In the genomic region with DNA sequence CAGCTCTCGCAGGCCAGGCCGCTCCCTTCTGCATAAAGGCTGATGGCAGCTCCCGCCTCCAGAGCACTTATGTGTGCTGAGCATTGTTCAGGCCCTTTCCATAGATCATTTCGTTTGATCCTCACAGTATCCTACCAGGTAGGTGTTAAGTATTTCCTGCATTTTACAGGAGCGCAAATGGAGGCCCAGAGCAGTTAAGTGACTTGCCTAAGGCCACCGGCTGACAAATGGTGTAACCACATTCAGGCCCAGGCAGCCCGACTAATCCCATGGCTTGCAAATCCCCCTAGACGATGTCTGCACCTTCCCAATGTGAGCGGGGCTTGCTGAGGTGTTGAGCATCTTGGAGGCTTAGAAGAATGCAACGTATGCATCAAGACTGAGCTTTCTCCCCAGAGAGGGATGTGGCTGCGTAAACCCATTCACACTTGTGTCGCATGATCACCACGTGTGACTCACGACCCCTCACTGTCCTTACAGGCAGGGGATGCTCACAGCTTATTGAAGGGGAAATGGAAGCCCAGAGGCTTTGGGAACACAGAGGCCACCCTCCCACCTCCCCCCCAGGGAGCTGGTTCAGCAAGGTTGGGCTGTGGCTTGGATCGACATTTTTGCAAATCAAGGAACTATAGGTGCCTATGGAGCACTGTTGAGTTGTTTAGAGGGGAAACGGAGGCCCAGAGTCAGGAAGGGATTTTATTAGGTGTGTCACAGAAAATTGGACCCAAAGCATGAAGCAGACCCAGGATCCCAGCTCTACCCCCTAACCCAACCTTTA, we compare ENCODE assay signal across 26 cellular contexts. TPM values are rescaled to one million over a fixed set of nuclear protein-coding genes. Genes with fewer than 3 reads are reported as not detected.
"Had no signal": no experiment of that assay in that cellular context is flagged by ENCODE, and none has a peak within 500 bp of the region (broad histone marks: within the 10 kb centered on the region; RNA-seq: fewer than 3 reads in every experiment).

No MANE protein-coding gene starts in this region.

- ATAC-seq: activated CD8-positive, alpha-beta T cell treated with anti-CD3 and anti-CD28 coated beads for 36 hours; activated naive CD8-positive, alpha-beta T cell treated with anti-CD3 and anti-CD28 coated beads, Interleukin-2, amount 50 U/mL, for 24 hours; activated T-helper 17 cell treated with anti-CD3 and anti-CD28 coated beads, Interleukin-2, amount 50 U/mL, for 72 hours; esophagus mucosa; gastrocnemius medialis; heart left ventricle; naive thymus-derived CD4-positive, alpha-beta T cell; T-cell had no signal

- DNase-seq: activated CD4-positive, alpha-beta T cell treated with anti-CD3 and anti-CD28 coated beads for 48 hours; activated CD4-positive, CD25-positive, alpha-beta regulatory T cell; activated CD8-positive, alpha-beta T cell treated with anti-CD3 and anti-CD28 coated beads for 36 hours; activated naive CD4-positive, alpha-beta T cell treated with Interleukin-2 at 50 U/mL for 16 hours; activated naive CD8-positive, alpha-beta T cell treated with anti-CD3 and anti-CD28 coated beads, Interleukin-2, amount 50 U/mL, for 24 hours; activated T-cell treated with anti-CD3 and anti-CD28 coated beads, Interleukin-2, amount 50 U/mL, for 1 hour; aorta; brain microvascular endothelial cell; gastrocnemius medialis; heart left ventricle; left cardiac atrium; mesenchymal stem cell; naive thymus-derived CD4-positive, alpha-beta T cell; pancreas; stimulated activated CD4-positive, alpha-beta T cell treated with anti-CD3 and anti-CD28 coated beads, Interleukin-1b, Interleukin-23, amount 100 ng/mL, for 48 hours; stimulated activated CD8-positive, alpha-beta memory T cell treated with anti-CD3 and anti-CD28 coated beads, Interleukin-4, amount 100 ng/mL, for 48 hours; stimulated activated naive CD4-positive, alpha-beta T cell treated with Interleukin-2 at 50 U/mL for 16 hours; T-cell; thyroid gland had no signal

- H3K27me3 ChIP-seq: brain microvascular endothelial cell, thyroid gland had no signal

- H3K36me3 ChIP-seq: brain microvascular endothelial cell, gastrocnemius medialis, heart left ventricle, pancreas, thyroid gland had no signal

- H3K9me3 ChIP-seq: gastrocnemius medialis, heart left ventricle, pancreas, thyroid gland had no signal

- H3K27ac ChIP-seq: brain microvascular endothelial cell, coronary artery, gastrocnemius medialis, heart left ventricle, pancreas, thyroid gland had no signal

- FAIRE-seq: pancreas had no signal

- H3K4me1 ChIP-seq: gastrocnemius medialis, heart left ventricle, pancreas had no signal

- H3K4me3 ChIP-seq: coronary artery, gastrocnemius medialis, heart left ventricle, pancreas, thyroid gland had no signal

RNA-seq across cellular contexts. Expression of a gene that starts 7.0 kb away (rescaled TPM):
- total RNA-seq: activated CD8-positive, alpha-beta T cell treated with anti-CD3 and anti-CD28 coated beads for 36 hours; activated T-helper 17 cell treated with anti-CD3 and anti-CD28 coated beads, Interleukin-2, amount 50 U/mL, for 72 hours; aorta; gastrocnemius medialis; heart left ventricle; left cardiac atrium; lower leg skin; naive thymus-derived CD4-positive, alpha-beta T cell; subcutaneous adipose tissue; thyroid gland; urinary bladder had no signal
- polyA plus RNA-seq: aorta; heart left ventricle; naive thymus-derived CD4-positive, alpha-beta T cell; urinary bladder had no signal

RNA-seq across cellular contexts. Expression of a gene that starts 10.3 kb away (rescaled TPM):
- total RNA-seq: activated CD8-positive, alpha-beta T cell treated with anti-CD3 and anti-CD28 coated beads for 36 hours; activated T-helper 17 cell treated with anti-CD3 and anti-CD28 coated beads, Interleukin-2, amount 50 U/mL, for 72 hours; aorta; esophagus mucosa; gastrocnemius medialis; heart left ventricle; left cardiac atrium; lower leg skin; mucosa of gallbladder; naive thymus-derived CD4-positive, alpha-beta T cell; pancreas; subcutaneous adipose tissue; T-cell; thyroid gland; urinary bladder had no signal
- polyA plus RNA-seq: aorta; heart left ventricle; naive thymus-derived CD4-positive, alpha-beta T cell; pancreas; urinary bladder had no signal

RNA-seq across cellular contexts. Expression of a gene that starts 16.9 kb away (rescaled TPM):
- total RNA-seq: activated CD8-positive, alpha-beta T cell treated with anti-CD3 and anti-CD28 coated beads for 36 hours; activated T-helper 17 cell treated with anti-CD3 and anti-CD28 coated beads, Interleukin-2, amount 50 U/mL, for 72 hours; aorta; esophagus mucosa; gastrocnemius medialis; heart left ventricle; left cardiac atrium; lower leg skin; mucosa of gallbladder; naive thymus-derived CD4-positive, alpha-beta T cell; pancreas; subcutaneous adipose tissue; T-cell; thyroid gland; urinary bladder had no signal
- polyA plus RNA-seq: aorta; heart left ventricle; naive thymus-derived CD4-positive, alpha-beta T cell; pancreas; urinary bladder had no signal

RNA-seq across cellular contexts. Expression of a gene that starts 39.2 kb away (rescaled TPM):
- total RNA-seq: activated CD8-positive, alpha-beta T cell treated with anti-CD3 and anti-CD28 coated beads for 36 hours; activated T-helper 17 cell treated with anti-CD3 and anti-CD28 coated beads, Interleukin-2, amount 50 U/mL, for 72 hours; aorta; esophagus mucosa; gastrocnemius medialis; heart left ventricle; left cardiac atrium; lower leg skin; mucosa of gallbladder; naive thymus-derived CD4-positive, alpha-beta T cell; pancreas; subcutaneous adipose tissue; T-cell; thyroid gland; urinary bladder had no signal
- polyA plus RNA-seq: aorta; heart left ventricle; naive thymus-derived CD4-positive, alpha-beta T cell; pancreas; urinary bladder had no signal
